ENCODE assay signal across 8 cellular contexts in genomic region chr11:33773399-33774355, GRCh38. TPM values are rescaled to one million over a fixed set of nuclear protein-coding genes. Genes with fewer than 3 reads are reported as not detected.
DNase-seq lines count a peak whose midpoint lies in the region; ATAC-seq and TF ChIP-seq lines count a peak whose summit lies in the region.

No MANE protein-coding gene starts in this region.

- H3K27ac Mint-ChIP-seq in activated naive CD4-positive, alpha-beta T cell treated with anti-CD3 and anti-CD28 coated beads, Interleukin-2, amount 50 U/mL, for 72 hours = peak overlapping the region; percentile 88 to 90

- no peaks in the 10 kb centered on the region for H3K79me2 ChIP-seq in OCI-LY7 (ENCODE audit: insufficient read depth, low read depth, low read length)

- TF ChIP-seq CTCF in OCI-LY7 (conservative IDR thresholded peaks at IDR 0.05; ENCODE audit: low read length) = peak; percentile 26; the same call in 1 of the 2 replicates
- TF ChIP-seq CTCF in heart right ventricle (IDR thresholded peaks at IDR 0.05) = peak in 1 of 9 donors; percentile 21

- peaks cover 1% of the 10 kb centered on the region; the same call in 1 of the 2 replicates for H3K36me3 ChIP-seq in OCI-LY7 (ENCODE audit: insufficient read depth, low read length)
- H3K36me3 ChIP-seq in heart right ventricle = peaks cover 0 to 21% (median under 1%) of the 10 kb centered on the region in 9 donors

- POLR2A ChIA-PET in OCI-LY7 (lab: Charles Lee) = interaction anchor here (0.6 to 2.2 kb wide), 3 partner anchors 12 to 845 kb away, joined by 3 to 8 read pairs (median 3); no protein-coding TSS in a partner anchor

- no peaks in the 10 kb centered on the region for H3K9me2 ChIP-seq in OCI-LY7 (ENCODE audit: insufficient read depth, low read length)

- ATAC-seq in HG02938 (IDR thresholded peaks at IDR 0.05; ENCODE audit: unreplicated experiment) (peak; percentile 33), heart right ventricle (peak; percentile 39 to 79 (median 62))
- ATAC-seq in activated naive CD4-positive, alpha-beta T cell treated with anti-CD3 and anti-CD28 coated beads, Interleukin-2, amount 50 U/mL, for 72 hours = peak; percentile 82 to 83

- H3K4me3 ChIP-seq in OCI-LY7 (ENCODE audit: low read depth, low read length, poor library complexity, severe bottlenecking) (peak overlapping the region; percentile 97), heart right ventricle (peak overlapping the region; percentile 59 to 98 (median 94))

- H2AFZ ChIP-seq in OCI-LY7 (ENCODE audit: low read length) = peak overlapping the region; percentile 97

- H3K27ac ChIP-seq in OCI-LY7 (ENCODE audit: low read depth, low read length, poor library complexity, severe bottlenecking) = no peak overlapping the region
- H3K27ac ChIP-seq in heart right ventricle = peak overlapping the region; percentile 78 to 95 (median 88)

- H3K4me2 ChIP-seq in OCI-LY7 (ENCODE audit: low read length) = peak overlapping the region; percentile 87

- no peaks in the 10 kb centered on the region for H3K9me3 Mint-ChIP-seq in activated naive CD4-positive, alpha-beta T cell treated with anti-CD3 and anti-CD28 coated beads, Interleukin-2, amount 50 U/mL, for 72 hours

- H3K9me3 ChIP-seq in OCI-LY7 (ENCODE audit: low read length) (no peaks in the 10 kb centered on the region), heart right ventricle (no peaks in the 10 kb centered on the region)

- CTCF ChIA-PET in OCI-LY7 (lab: Charles Lee; ENCODE audit: unreplicated experiment) = no interaction called here

- 2 to 4% methylated on average over 53 of the region's 53 CpGs for WGBS in heart right ventricle, 2 donors

- peaks cover 0 to 10% of the 10 kb centered on the region in 2 donors for H3K36me3 Mint-ChIP-seq in activated naive CD4-positive, alpha-beta T cell treated with anti-CD3 and anti-CD28 coated beads, Interleukin-2, amount 50 U/mL, for 72 hours

- H3K4me1 ChIP-seq in OCI-LY7 (ENCODE audit: insufficient read depth, low read length, poor library complexity, severe bottlenecking) (peaks cover 16% of the 10 kb centered on the region), heart right ventricle (peaks cover 0 to 58% (median 37%) of the 10 kb centered on the region in 9 donors)

- intact Hi-C loops in OCI-LY7 (cut with micrococcal nuclease; ENCODE audit: unreplicated experiment) (no loop called here), heart right ventricle (cut with DNase I) (no loop called here), posterior cingulate gyrus (cut with DNase I) (loop anchor here (2.0 to 5.0 kb wide), 2 partner anchors 36 to 73 kb away; partner anchors contain the start of genes C11orf91 and CD59)

- BruUV-seq in OCI-LY7 (replicated peaks; lab: Mats Ljungman, UMichigan) = no TSS peak

- H3K27me3 ChIP-seq in heart right ventricle = peaks cover 0 to 14% (median 0%) of the 10 kb centered on the region in 7 donors

- no peaks in the 10 kb centered on the region for H4K20me1 ChIP-seq in OCI-LY7 (ENCODE audit: insufficient read depth, low read length)

- peak; percentile 42 for DNase-seq in SHP77 treated with DMSO at 0.1 percent for 48 hours (lab: John Stamatoyannopoulos, UW)
- DNase-seq in SHP77 (lab: John Stamatoyannopoulos, UW) = no peak
- peak; percentile 60 for DNase-seq in OCI-LY7 (ENCODE audit: low spot score)
- peak; percentile 22 to 64 for DNase-seq in activated naive CD4-positive, alpha-beta T cell treated with anti-CD3 and anti-CD28 coated beads, Interleukin-2, amount 50 U/mL, for 72 hours (ENCODE audit: low spot score in 2 of 2)
- no peak for DNase-seq in heart right ventricle
- DNase-seq in posterior cingulate gyrus = peak in 9 of 10 donors; percentile 10 to 90 (median 26)
- no peak for DNase-seq in NCI-H1048 (lab: John Stamatoyannopoulos, UW)

RNA-seq across cellular contexts. Expression of gene FBXO3, which starts 0.6 kb away (rescaled TPM):
- 11.6 and 12.1 TPM in 2 replicates for total RNA-seq in OCI-LY7 (2014; rRNA removed; shearing (Covaris generic))
- total RNA-seq in OCI-LY7 (2022) (19.2 and 21.3 TPM in 2 replicates), heart right ventricle (10 to 100 TPM; 43.4 to 72.5 (median 59.5) TPM)
- total RNA-seq in activated naive CD4-positive, alpha-beta T cell treated with anti-CD3 and anti-CD28 coated beads, Interleukin-2, amount 50 U/mL, for 72 hours = 10 to 100 TPM; 13.3 to 18.4 TPM
- polyA plus RNA-seq in heart right ventricle = 10 to 100 TPM; 21.9 to 31.2 TPM

RNA-seq across cellular contexts. Expression of gene CD59, which starts 37.5 kb away (rescaled TPM):
- total RNA-seq in OCI-LY7 (2014; rRNA removed; shearing (Covaris generic)) = 12.7 and 20.2 TPM in 2 replicates
- total RNA-seq in OCI-LY7 (2022) (35.5 and 40.4 TPM in 2 replicates), heart right ventricle (1,000 to 10,000 TPM in 3 of 10 donors, 100 to 1,000 TPM in 7; 676 to 1,261 (median 764) TPM)
- 10 to 100 TPM; 41.9 to 61.7 TPM for total RNA-seq in activated naive CD4-positive, alpha-beta T cell treated with anti-CD3 and anti-CD28 coated beads, Interleukin-2, amount 50 U/mL, for 72 hours
- polyA plus RNA-seq in heart right ventricle = 100 to 1,000 TPM; 120 to 758 TPM

Comparison
In these comparisons a context has a peak if more than half of its experiments do, and no peak if none do; other contexts are left out.
1. DNase-seq: peak in SHP77 treated with DMSO at 0.1 percent for 48 hours (single experiment), OCI-LY7 (single experiment), activated naive CD4-positive, alpha-beta T cell treated with anti-CD3 and anti-CD28 coated beads, Interleukin-2, amount 50 U/mL, for 72 hours (2 of 2) and posterior cingulate gyrus (9 of 10); none in SHP77 (0 of 2), heart right ventricle (0 of 2) and NCI-H1048 (single experiment).
2. RNA of gene CD59, which starts 37.5 kb away (total RNA-seq): 676 to 1,261 TPM in heart right ventricle; 41.9 to 61.7 TPM in activated naive CD4-positive, alpha-beta T cell treated with anti-CD3 and anti-CD28 coated beads, Interleukin-2, amount 50 U/mL, for 72 hours and 12.7 to 40.4 TPM in OCI-LY7; every median in the first group is over 10 times any median in the second.
3. Peak in every context shown above with its lines, with median percentiles within 50 percentile points of each other: ATAC-seq.